Comparison of ENCODE assay signal across 21 cellular contexts in genomic region chr13:44199627-44200207, GRCh38.
A peak's percentile ranks its signal among the peaks of the same experiment; 100 is the strongest.
DNase-seq lines count a peak whose midpoint lies in the region; ATAC-seq and TF ChIP-seq lines count a peak whose summit lies in the region.
"Had no signal": no experiment of that assay in that cellular context is flagged by ENCODE, and none has a peak within 500 bp of the region (broad histone marks: within the 10 kb centered on the region; RNA-seq: fewer than 3 reads in every experiment).

No MANE protein-coding gene starts in this region.

- H3K27ac ChIP-seq in RWPE2 (ENCODE audit: poor library complexity, severe bottlenecking) (no peak overlapping the region), gastrocnemius medialis (peak overlapping the region; percentile 31 to 50 (median 48))
- H3K27ac ChIP-seq: neutrophil, tibial artery had no signal

- no peaks in the 10 kb centered on the region for H3K27me3 Mint-ChIP-seq in endothelial cell (ENCODE audit: unreplicated experiment)
- H3K27me3 Mint-ChIP-seq: CD4-positive, alpha-beta memory T cell had no signal

- in situ Hi-C loops in gastrocnemius medialis (cut with MboI; ENCODE audit: low sequenced_read_pairs in 4 of 4), result loop anchor here in 3 of 4 donors (10.0 to 25.0 kb wide), 3 partner anchors 235 to 287 kb away; no protein-coding TSS in a partner anchor

- H3K9me3 ChIP-seq in RWPE2 (ENCODE audit: severe bottlenecking) (no peaks in the 10 kb centered on the region), gastrocnemius medialis (no peaks in the 10 kb centered on the region)
- H3K9me3 ChIP-seq: neutrophil, tibial artery had no signal

- TF ChIP-seq CTCF in RWPE2 (IDR thresholded peaks at IDR 0.05; ENCODE audit: poor library complexity, severe bottlenecking) (no peak), gastrocnemius medialis (IDR thresholded peaks at IDR 0.05 in 4 of 5, conservative IDR thresholded peaks at IDR 0.05 in 1 of 5) (no peak), endothelial cell (IDR thresholded peaks at IDR 0.05; ENCODE audit: unreplicated experiment) (no peak)

- H3K27ac Mint-ChIP-seq in endothelial cell (ENCODE audit: unreplicated experiment), result no peak overlapping the region
- H3K27ac Mint-ChIP-seq: activated CD4-positive, alpha-beta memory T cell treated with anti-CD3 and anti-CD28 coated beads for 36 hours; CD4-positive, alpha-beta memory T cell had no signal

- no peaks in the 10 kb centered on the region for H3K27me3 ChIP-seq in RWPE2 (ENCODE audit: insufficient read depth, poor library complexity, severe bottlenecking)
- no peaks in the 10 kb centered on the region for H3K27me3 ChIP-seq in gastrocnemius medialis
- H3K27me3 ChIP-seq: neutrophil, tibial artery had no signal

- intact Hi-C loops in gastrocnemius medialis (cut with DNase I; ENCODE audit: low total_unique reads), result no loop called here

- ATAC-seq in RWPE2 (ENCODE audit: low read depth) (peak; percentile 35; the same call in 2 of the 3 replicates), gastrocnemius medialis (peak; percentile 97), HG03571 (IDR thresholded peaks at IDR 0.05; ENCODE audit: unreplicated experiment) (no peak)
- ATAC-seq: stimulated activated naive CD8-positive, alpha-beta T cell treated with anti-CD3 and anti-CD28 coated beads, Interleukin-15, Interleukin-2, amounts not matched to agents 100 U/mL and 50 U/mL, for 24 hours had no signal

- no peaks in the 10 kb centered on the region for H3K9me3 Mint-ChIP-seq in endothelial cell (ENCODE audit: unreplicated experiment)
- H3K9me3 Mint-ChIP-seq: activated CD4-positive, alpha-beta memory T cell treated with anti-CD3 and anti-CD28 coated beads for 36 hours; CD4-positive, alpha-beta memory T cell had no signal

- H3K36me3 Mint-ChIP-seq in endothelial cell (ENCODE audit: low read depth, unreplicated experiment), result no peaks in the 10 kb centered on the region
- H3K36me3 Mint-ChIP-seq: activated CD4-positive, alpha-beta memory T cell treated with anti-CD3 and anti-CD28 coated beads for 36 hours; CD4-positive, alpha-beta memory T cell had no signal

- no peak overlapping the region for H3K4me3 ChIP-seq in RWPE2 (ENCODE audit: severe bottlenecking)
- H3K4me3 ChIP-seq in gastrocnemius medialis, result no peak overlapping the region
- H3K4me3 ChIP-seq: tibial artery had no signal

- H3K36me3 ChIP-seq in RWPE2 (ENCODE audit: low read depth) (no peaks in the 10 kb centered on the region), gastrocnemius medialis (no peaks in the 10 kb centered on the region)
- H3K36me3 ChIP-seq: neutrophil, tibial artery had no signal

- DNase-seq in NCI-H1417 (lab: John Stamatoyannopoulos, UW) (peak in 2 of 3 experiments; percentile 27 to 75), NCI-H1417 treated with DMSO at 0.1 percent for 48 hours (lab: John Stamatoyannopoulos, UW) (no peak), RWPE2 (ENCODE audit: low spot score) (no peak), globus pallidus (ENCODE audit: low spot score) (peak; percentile 20), gastrocnemius medialis (peak; percentile 75 to 87), NCI-H526 treated with DMSO at 0.1 percent for 48 hours (lab: John Stamatoyannopoulos, UW) (no peak), endothelial cell (ENCODE audit: low spot score) (no peak)
- DNase-seq: 8988T; activated CD4-positive, alpha-beta memory T cell treated with anti-CD3 and anti-CD28 coated beads for 36 hours; activated CD4-positive, CD25-positive, alpha-beta regulatory T cell; activated gamma-delta T cell treated with Interleukin-2 at 50 U/mL for 16 hours; CD4-positive, alpha-beta memory T cell; mesenchymal stem cell; NCI-H1930; retina; stimulated activated CD4-positive, alpha-beta T cell treated with anti-CD3 and anti-CD28 coated beads, Interleukin-4, amount 100 ng/mL, for 24 hours; stimulated activated naive CD8-positive, alpha-beta T cell treated with anti-CD3 and anti-CD28 coated beads, Interleukin-15, Interleukin-2, amounts not matched to agents 100 U/mL and 50 U/mL, for 24 hours; SW 1271; tibial artery had no signal

- peaks cover 7% of the 10 kb centered on the region for H3K4me1 ChIP-seq in RWPE2 (ENCODE audit: insufficient read depth, poor library complexity, severe bottlenecking)
- H3K4me1 ChIP-seq in gastrocnemius medialis, result peaks cover 17 to 22% of the 10 kb centered on the region in 2 donors

- H3K4me3 Mint-ChIP-seq in endothelial cell (ENCODE audit: unreplicated experiment), result no peak overlapping the region
- H3K4me3 Mint-ChIP-seq: activated CD4-positive, alpha-beta memory T cell treated with anti-CD3 and anti-CD28 coated beads for 36 hours; CD4-positive, alpha-beta memory T cell had no signal

- TF ChIP-seq POLR2A in gastrocnemius medialis (IDR thresholded peaks at IDR 0.05), result no peak

- H3K4me1 Mint-ChIP-seq in endothelial cell (ENCODE audit: unreplicated experiment), result peaks cover 15% of the 10 kb centered on the region

Comparison
In these comparisons a context has a peak if more than half of its experiments do, and no peak if none do; other contexts are left out.
1. DNase-seq: peak in NCI-H1417 (2 of 3), globus pallidus (single experiment) and gastrocnemius medialis (2 of 2); none in NCI-H1417 treated with DMSO at 0.1 percent for 48 hours (single experiment), RWPE2 (single experiment), NCI-H526 treated with DMSO at 0.1 percent for 48 hours (single experiment) and endothelial cell (single experiment).